Comparison of ENCODE assay signal across 1 cellular context in genomic region chr7:156929789-156930539, GRCh38.
TF ChIP-seq lines count a peak whose summit lies in the region.

No MANE protein-coding gene starts in this region.

TF ChIP-seq in GM12878, 131 proteins besides CTCF, POLR2A, EP300 and RAD21:
- no peak for TF ChIP-seq CEBPB (IDR thresholded peaks at IDR 0.05; ENCODE audit: borderline replicate concordance in 1 of 2, low read depth in 2 of 2, low read length in 2 of 2)
- TF ChIP-seq, protein P1, sequence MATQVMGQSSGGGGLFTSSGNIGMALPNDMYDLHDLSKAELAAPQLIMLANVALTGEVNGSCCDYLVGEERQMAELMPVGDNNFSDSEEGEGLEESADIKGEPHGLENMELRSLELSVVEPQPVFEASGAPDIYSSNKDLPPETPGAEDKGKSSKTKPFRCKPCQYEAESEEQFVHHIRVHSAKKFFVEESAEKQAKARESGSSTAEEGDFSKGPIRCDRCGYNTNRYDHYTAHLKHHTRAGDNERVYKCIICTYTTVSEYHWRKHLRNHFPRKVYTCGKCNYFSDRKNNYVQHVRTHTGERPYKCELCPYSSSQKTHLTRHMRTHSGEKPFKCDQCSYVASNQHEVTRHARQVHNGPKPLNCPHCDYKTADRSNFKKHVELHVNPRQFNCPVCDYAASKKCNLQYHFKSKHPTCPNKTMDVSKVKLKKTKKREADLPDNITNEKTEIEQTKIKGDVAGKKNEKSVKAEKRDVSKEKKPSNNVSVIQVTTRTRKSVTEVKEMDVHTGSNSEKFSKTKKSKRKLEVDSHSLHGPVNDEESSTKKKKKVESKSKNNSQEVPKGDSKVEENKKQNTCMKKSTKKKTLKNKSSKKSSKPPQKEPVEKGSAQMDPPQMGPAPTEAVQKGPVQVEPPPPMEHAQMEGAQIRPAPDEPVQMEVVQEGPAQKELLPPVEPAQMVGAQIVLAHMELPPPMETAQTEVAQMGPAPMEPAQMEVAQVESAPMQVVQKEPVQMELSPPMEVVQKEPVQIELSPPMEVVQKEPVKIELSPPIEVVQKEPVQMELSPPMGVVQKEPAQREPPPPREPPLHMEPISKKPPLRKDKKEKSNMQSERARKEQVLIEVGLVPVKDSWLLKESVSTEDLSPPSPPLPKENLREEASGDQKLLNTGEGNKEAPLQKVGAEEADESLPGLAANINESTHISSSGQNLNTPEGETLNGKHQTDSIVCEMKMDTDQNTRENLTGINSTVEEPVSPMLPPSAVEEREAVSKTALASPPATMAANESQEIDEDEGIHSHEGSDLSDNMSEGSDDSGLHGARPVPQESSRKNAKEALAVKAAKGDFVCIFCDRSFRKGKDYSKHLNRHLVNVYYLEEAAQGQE (IDR thresholded peaks at IDR 0.05; ENCODE audit: low read depth, low read length), result no peak
- TF ChIP-seq HDGF (IDR thresholded peaks at IDR 0.05), result no peak
- TF ChIP-seq CUX1 (IDR thresholded peaks at IDR 0.05; ENCODE audit: insufficient replicate concordance, low read depth, low read length), result no peak
- no peak for TF ChIP-seq RAD51 (IDR thresholded peaks at IDR 0.05)
- no peak for TF ChIP-seq MXI1 (IDR thresholded peaks at IDR 0.05; ENCODE audit: low read depth, low read length)
- TF ChIP-seq ZNF274 (IDR thresholded peaks at IDR 0.05; ENCODE audit: insufficient read depth, insufficient read length), result no peak
- TF ChIP-seq ASH2L (IDR thresholded peaks at IDR 0.05; ENCODE audit: borderline replicate concordance, low read depth), result no peak
- TF ChIP-seq STAT3 (IDR thresholded peaks at IDR 0.05; ENCODE audit: low read depth, low read length), result no peak
- TF ChIP-seq MEF2B (IDR thresholded peaks at IDR 0.05; ENCODE audit: partially characterized antibody, poor library complexity, severe bottlenecking), result no peak
- no peak for TF ChIP-seq BCL11A (IDR thresholded peaks at IDR 0.05; ENCODE audit: low read depth, low read length)
- TF ChIP-seq ZNF687 (IDR thresholded peaks at IDR 0.05), result no peak
- no peak for TF ChIP-seq NFIC (IDR thresholded peaks at IDR 0.05; ENCODE audit: low read depth, low read length)
- TF ChIP-seq ZZZ3 (IDR thresholded peaks at IDR 0.05; ENCODE audit: control insufficient read depth, insufficient read length, low read depth), result no peak
- TF ChIP-seq SIX5 (IDR thresholded peaks at IDR 0.05; ENCODE audit: low read depth, low read length, severe bottlenecking), result no peak
- no peak for TF ChIP-seq BACH1 (IDR thresholded peaks at IDR 0.05; ENCODE audit: borderline replicate concordance)
- TF ChIP-seq SP1 (IDR thresholded peaks at IDR 0.05; ENCODE audit: low read depth, low read length), result no peak
- TF ChIP-seq, protein P2, sequence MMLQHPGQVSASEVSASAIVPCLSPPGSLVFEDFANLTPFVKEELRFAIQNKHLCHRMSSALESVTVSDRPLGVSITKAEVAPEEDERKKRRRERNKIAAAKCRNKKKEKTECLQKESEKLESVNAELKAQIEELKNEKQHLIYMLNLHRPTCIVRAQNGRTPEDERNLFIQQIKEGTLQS (IDR thresholded peaks at IDR 0.05; ENCODE audit: borderline replicate concordance, extremely low read depth, low read depth, low read length), result no peak
